10 cellular contexts compared by ENCODE assay signal in the genomic region with DNA sequence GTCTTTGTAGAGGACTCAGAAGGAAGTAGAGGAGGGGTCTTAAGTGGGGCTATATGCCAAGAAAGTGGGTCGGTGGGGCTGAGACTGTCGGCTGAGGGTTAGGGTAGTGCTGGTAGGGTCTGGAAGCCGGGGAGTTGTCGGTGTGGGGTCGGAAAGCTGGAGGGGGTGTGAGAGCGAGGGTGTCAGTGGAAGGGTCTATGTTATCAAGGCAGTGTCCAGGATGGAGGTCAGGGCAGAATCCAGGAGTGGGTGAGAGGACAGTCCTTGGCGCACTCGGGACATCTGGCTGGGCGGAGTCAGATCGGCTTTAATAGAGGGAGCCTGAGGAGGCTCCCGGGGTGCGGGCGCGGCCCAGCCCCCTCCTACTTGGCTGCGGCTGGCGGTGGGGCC. TPM values are rescaled to one million over a fixed set of nuclear protein-coding genes. Genes with fewer than 3 reads are reported as not detected.
DNase-seq lines count a peak whose midpoint lies in the region; ATAC-seq, FAIRE-seq and TF ChIP-seq lines count a peak whose summit lies in the region.
"Had no signal": no experiment of that assay in that cellular context is flagged by ENCODE, and none has a peak within 500 bp of the region (broad histone marks: within the 10 kb centered on the region; RNA-seq: fewer than 3 reads in every experiment).

No MANE protein-coding gene starts in this region.

- H3K4me1 Mint-ChIP-seq in activated B cell treated with CpG ODN at 0.5 μM for 24 hours = peaks cover 33% of the 10 kb centered on the region

- peak; percentile 29 for DNase-seq in ELF-1 (ENCODE audit: low read depth, low spot score)
- no peak for DNase-seq in activated B cell treated with CpG ODN at 0.5 μM for 24 hours
- no peak for DNase-seq in hepatocyte (ENCODE audit: low spot score)
- no peak for DNase-seq in gastrocnemius medialis
- no peak for DNase-seq in COR-L47 (lab: John Stamatoyannopoulos, UW)
- DNase-seq in COLO829 (ENCODE audit: low spot score) = no peak
- no peak for DNase-seq in small intestine
- DNase-seq in A172 (ENCODE audit: low spot score) = no peak
- DNase-seq: NCI-H345 had no signal

- no peak for FAIRE-seq in small intestine (lab: Jason Lieb, UNC)

- peak overlapping the region; percentile 74 for H3K4me2 ChIP-seq in hepatocyte

- POLR2A ChIA-PET in activated B cell treated with CpG ODN at 0.5 μM for 24 hours (lab: Charles Lee) = interaction anchor here (3.8 kb wide), 1 partner anchor 11 kb away, joined by 69 read pairs; the partner anchor contains the start of genes IGFLR1, PSENEN and U2AF1L4

- no peak for ATAC-seq in activated B cell treated with CpG ODN at 0.5 μM for 24 hours (ENCODE audit: low read depth)
- peak; percentile 1 to 7 for ATAC-seq in gastrocnemius medialis

- H3K4me3 ChIP-seq in hepatocyte (no peak overlapping the region), gastrocnemius medialis (peak overlapping the region; percentile 57 to 84 (median 74)), small intestine (ENCODE audit: low read depth in 1 of 2, low read length in 2 of 2) (peak overlapping the region in 1 of 2 donors; percentile 27)

- CTCF ChIA-PET in activated B cell treated with CpG ODN at 0.5 μM for 24 hours (lab: Charles Lee) = no interaction called here

- H3K27ac Mint-ChIP-seq in activated B cell treated with CpG ODN at 0.5 μM for 24 hours = no peak overlapping the region

- H3K27me3 Mint-ChIP-seq in activated B cell treated with CpG ODN at 0.5 μM for 24 hours = peaks cover 15% of the 10 kb centered on the region

- WGBS in hepatocyte (ENCODE audit: low lambda C conversion rate, missing lambda C conversion rate) = 51% methylated on average over 16 of the region's 16 CpGs
- WGBS in small intestine, 3 donors = 32 to 40% (median 39%) methylated on average over 13 to 16 of the region's 16 CpGs

- H3K27me3 ChIP-seq in hepatocyte (peaks cover 2% of the 10 kb centered on the region), gastrocnemius medialis (no peaks in the 10 kb centered on the region), small intestine (ENCODE audit: control insufficient read depth in 2 of 2, insufficient read depth in 2 of 2, low read length in 2 of 2) (no peaks in the 10 kb centered on the region)

- in situ Hi-C loops in gastrocnemius medialis (cut with MboI; ENCODE audit: low sequenced_read_pairs in 4 of 4) = loop anchor here in 1 of 4 donors (25.0 kb wide), 1 partner anchor 382 kb away; the partner anchor contains the start of gene CAPNS1

- H3K4me1 ChIP-seq in hepatocyte (ENCODE audit: insufficient read depth) = peaks cover 28% of the 10 kb centered on the region
- peaks cover 23 to 43% of the 10 kb centered on the region in 2 donors for H3K4me1 ChIP-seq in gastrocnemius medialis
- peaks cover 0 to 15% of the 10 kb centered on the region in 2 donors for H3K4me1 ChIP-seq in small intestine (ENCODE audit: control insufficient read depth in 2 of 2, insufficient read depth in 1 of 2, low read depth in 1 of 2, low read length in 1 of 2)

- H2AFZ ChIP-seq in hepatocyte = no peak overlapping the region

- H3K9me2 ChIP-seq in hepatocyte (replicated peaks; ENCODE audit: insufficient read depth) = no peaks in the 10 kb centered on the region

- H3K36me3 Mint-ChIP-seq in activated B cell treated with CpG ODN at 0.5 μM for 24 hours (ENCODE audit: low read depth) = peaks cover 34% of the 10 kb centered on the region

- intact Hi-C loops in activated B cell treated with CpG ODN at 0.5 μM for 24 hours (cut with micrococcal nuclease) = loop anchor here (5.0 kb wide), 1 partner anchor 208 kb away; the partner anchor contains the start of gene TMEM147
- intact Hi-C loops in gastrocnemius medialis (cut with DNase I; ENCODE audit: low total_unique reads) = loop anchor here (1.0 to 10.0 kb wide), 6 partner anchors 38 to 713 kb away; partner anchors contain the start of genes COX6B1, COX7A1, HPN and USF2

- no peaks in the 10 kb centered on the region for H3K36me3 ChIP-seq in hepatocyte (replicated peaks; ENCODE audit: insufficient read depth, low read depth)
- H3K36me3 ChIP-seq in gastrocnemius medialis = peaks cover 0 to 16% of the 10 kb centered on the region in 2 donors
- peaks cover 0 to 10% of the 10 kb centered on the region in 2 donors for H3K36me3 ChIP-seq in small intestine (ENCODE audit: control insufficient read depth in 2 of 2, insufficient read depth in 2 of 2, low read length in 2 of 2)

- H3K27ac ChIP-seq in hepatocyte (peak overlapping the region; percentile 97), gastrocnemius medialis (peak overlapping the region; percentile 89 to 97 (median 95)), small intestine (ENCODE audit: low read depth in 1 of 2, low read length in 1 of 2) (peak overlapping the region in 1 of 2 donors; percentile 90)

- TF ChIP-seq CTCF in activated B cell treated with CpG ODN at 0.5 μM for 24 hours (IDR thresholded peaks at IDR 0.05) (no peak), hepatocyte (IDR thresholded peaks at IDR 0.05; ENCODE audit: poor library complexity) (no peak), gastrocnemius medialis (IDR thresholded peaks at IDR 0.05 in 4 of 5, conservative IDR thresholded peaks at IDR 0.05 in 1 of 5) (no peak)

- no peaks in the 10 kb centered on the region for H4K20me1 ChIP-seq in hepatocyte (ENCODE audit: insufficient read depth, poor library complexity, severe bottlenecking)

- H3K79me2 ChIP-seq in hepatocyte = peaks cover 23% of the 10 kb centered on the region

- TF ChIP-seq POLR2A in gastrocnemius medialis (IDR thresholded peaks at IDR 0.05) = peak in 1 of 2 donors; percentile 74

- no peaks in the 10 kb centered on the region for H3K9me3 Mint-ChIP-seq in activated B cell treated with CpG ODN at 0.5 μM for 24 hours

- H3K9me3 ChIP-seq in hepatocyte (ENCODE audit: low read depth) (no peaks in the 10 kb centered on the region), gastrocnemius medialis (no peaks in the 10 kb centered on the region), small intestine (ENCODE audit: control insufficient read depth, low read depth) (no peaks in the 10 kb centered on the region)

- H3K4me3 Mint-ChIP-seq in activated B cell treated with CpG ODN at 0.5 μM for 24 hours = peak overlapping the region; percentile 38

RNA-seq across cellular contexts. Expression of gene HSPB6, which starts 1.7 kb away (rescaled TPM):
- total RNA-seq in activated B cell treated with CpG ODN at 0.5 μM for 24 hours = not detected in 2 replicates
- total RNA-seq in hepatocyte = 7.1 and 14.2 TPM in 2 replicates
- 235 and 240 TPM in 2 replicates for polyA plus RNA-seq in hepatocyte
- total RNA-seq in gastrocnemius medialis = 100 to 1,000 TPM in 2 of 4 donors, 10 to 100 TPM in 2; 79.8 to 241 (median 139) TPM
- 10 to 100 TPM in 1 of 3 donors, 1 to 10 TPM in 2; 2.0 to 41.7 (median 5.1) TPM for polyA plus RNA-seq in small intestine
- total RNA-seq in A172 (2014; rRNA removed; shearing (Covaris generic)) = 0.07 and 0.72 TPM in 2 replicates
- total RNA-seq: T-helper 1 cell treated with Interleukin-12 subunit alpha and Interleukin-12 subunit beta and Interleukin-4 antibody, amounts not matched to agents 30 ng/mL and 1 ng/mL, for 36 hours had no signal

RNA-seq across cellular contexts. Expression of gene PROSER3, which starts 2.8 kb away (rescaled TPM):
- 43.7 and 60.5 TPM in 2 replicates for total RNA-seq in activated B cell treated with CpG ODN at 0.5 μM for 24 hours
- total RNA-seq in hepatocyte = 3.7 and 12.2 TPM in 2 replicates
- 26.5 and 30.7 TPM in 2 replicates for polyA plus RNA-seq in hepatocyte
- 1 to 10 TPM in 3 of 4 donors, under 1 TPM in 1; 0.63 to 4.3 (median 3.0) TPM for total RNA-seq in gastrocnemius medialis
- 10 to 100 TPM in 1 of 3 donors, 1 to 10 TPM in 2; 1.8 to 10.6 (median 1.9) TPM for polyA plus RNA-seq in small intestine
- total RNA-seq in A172 (2014; rRNA removed; shearing (Covaris generic)) = 5.7 and 7.0 TPM in 2 replicates

RNA-seq across cellular contexts. Expression of gene LIN37, which starts 6.8 kb away (rescaled TPM):
- total RNA-seq in activated B cell treated with CpG ODN at 0.5 μM for 24 hours (12.2 and 14.3 TPM in 2 replicates), hepatocyte (7.9 and 12.0 TPM in 2 replicates), gastrocnemius medialis (10 to 100 TPM; 14.8 to 19.5 (median 16.6) TPM)
- polyA plus RNA-seq in hepatocyte (13.6 and 17.6 TPM in 2 replicates), small intestine (10 to 100 TPM; 13.7 to 58.6 (median 39.7) TPM)
- total RNA-seq in A172 (2014; rRNA removed; shearing (Covaris generic)) = 13.8 and 16.4 TPM in 2 replicates

RNA-seq across cellular contexts. Expression of gene PSENEN, which starts 9.7 kb away (rescaled TPM):
- total RNA-seq in activated B cell treated with CpG ODN at 0.5 μM for 24 hours (45.0 and 45.6 TPM in 2 replicates), hepatocyte (24.8 and 39.1 TPM in 2 replicates), gastrocnemius medialis (10 to 100 TPM; 22.2 to 45.8 (median 38.3) TPM)
- polyA plus RNA-seq in hepatocyte (106 and 127 TPM in 2 replicates), small intestine (10 to 100 TPM; 59.7 to 95.9 (median 73.2) TPM)
- 37.1 and 40.9 TPM in 2 replicates for total RNA-seq in A172 (2014; rRNA removed; shearing (Covaris generic))

RNA-seq across cellular contexts. Expression of gene U2AF1L4, which starts 9.9 kb away (rescaled TPM):
- total RNA-seq in activated B cell treated with CpG ODN at 0.5 μM for 24 hours (41.0 and 46.1 TPM in 2 replicates), hepatocyte (11.4 and 27.4 TPM in 2 replicates), gastrocnemius medialis (10 to 100 TPM in 2 of 4 donors, 1 to 10 TPM in 2; 5.1 to 22.9 (median 13.4) TPM)
- polyA plus RNA-seq in hepatocyte (60.7 and 76.0 TPM in 2 replicates), small intestine (10 to 100 TPM; 14.6 to 99.7 (median 41.3) TPM)
- total RNA-seq in A172 (2014; rRNA removed; shearing (Covaris generic)) = 6.9 and 18.0 TPM in 2 replicates
